In the genomic region with DNA sequence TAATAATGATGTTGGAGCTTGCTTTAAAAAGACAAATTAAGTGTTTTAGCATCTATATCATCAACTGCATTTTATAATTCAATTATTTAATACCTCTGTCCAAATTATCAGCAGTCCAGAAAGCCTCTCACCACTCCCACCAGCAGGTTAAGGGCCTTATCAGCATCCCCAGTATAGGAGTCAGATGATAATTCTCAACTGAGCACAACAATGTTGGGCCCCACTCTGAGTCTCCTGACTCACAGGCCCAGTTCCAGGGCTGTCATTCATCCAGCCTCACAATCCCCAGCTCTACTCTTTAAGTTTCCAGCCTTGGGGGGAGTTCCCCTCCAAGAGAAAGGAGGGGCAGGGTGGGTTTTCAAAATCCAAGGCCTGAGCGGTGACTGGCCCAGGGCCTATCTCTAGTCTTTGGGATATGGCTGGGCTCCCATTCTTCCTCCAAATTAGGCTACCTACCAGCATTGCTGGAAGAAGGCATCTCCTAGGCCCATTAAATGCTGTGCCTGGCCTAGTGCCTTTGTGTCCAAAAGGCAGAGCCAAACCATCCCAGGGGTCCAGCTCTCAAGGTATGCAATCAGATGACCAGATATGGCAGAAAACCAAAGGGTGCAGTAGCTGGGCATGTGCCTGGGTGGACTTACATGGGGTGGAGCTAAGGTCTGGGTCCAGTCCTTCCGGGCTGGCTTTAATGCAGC, we compare ENCODE assay signal across 1 cellular context.
TF ChIP-seq lines count a peak whose summit lies in the region.

No MANE protein-coding gene starts in this region.

TF ChIP-seq in K562, 482 proteins besides CTCF, POLR2A, EP300 and RAD21 (continued from another document and continues in another):
- TF ChIP-seq, protein P1, sequence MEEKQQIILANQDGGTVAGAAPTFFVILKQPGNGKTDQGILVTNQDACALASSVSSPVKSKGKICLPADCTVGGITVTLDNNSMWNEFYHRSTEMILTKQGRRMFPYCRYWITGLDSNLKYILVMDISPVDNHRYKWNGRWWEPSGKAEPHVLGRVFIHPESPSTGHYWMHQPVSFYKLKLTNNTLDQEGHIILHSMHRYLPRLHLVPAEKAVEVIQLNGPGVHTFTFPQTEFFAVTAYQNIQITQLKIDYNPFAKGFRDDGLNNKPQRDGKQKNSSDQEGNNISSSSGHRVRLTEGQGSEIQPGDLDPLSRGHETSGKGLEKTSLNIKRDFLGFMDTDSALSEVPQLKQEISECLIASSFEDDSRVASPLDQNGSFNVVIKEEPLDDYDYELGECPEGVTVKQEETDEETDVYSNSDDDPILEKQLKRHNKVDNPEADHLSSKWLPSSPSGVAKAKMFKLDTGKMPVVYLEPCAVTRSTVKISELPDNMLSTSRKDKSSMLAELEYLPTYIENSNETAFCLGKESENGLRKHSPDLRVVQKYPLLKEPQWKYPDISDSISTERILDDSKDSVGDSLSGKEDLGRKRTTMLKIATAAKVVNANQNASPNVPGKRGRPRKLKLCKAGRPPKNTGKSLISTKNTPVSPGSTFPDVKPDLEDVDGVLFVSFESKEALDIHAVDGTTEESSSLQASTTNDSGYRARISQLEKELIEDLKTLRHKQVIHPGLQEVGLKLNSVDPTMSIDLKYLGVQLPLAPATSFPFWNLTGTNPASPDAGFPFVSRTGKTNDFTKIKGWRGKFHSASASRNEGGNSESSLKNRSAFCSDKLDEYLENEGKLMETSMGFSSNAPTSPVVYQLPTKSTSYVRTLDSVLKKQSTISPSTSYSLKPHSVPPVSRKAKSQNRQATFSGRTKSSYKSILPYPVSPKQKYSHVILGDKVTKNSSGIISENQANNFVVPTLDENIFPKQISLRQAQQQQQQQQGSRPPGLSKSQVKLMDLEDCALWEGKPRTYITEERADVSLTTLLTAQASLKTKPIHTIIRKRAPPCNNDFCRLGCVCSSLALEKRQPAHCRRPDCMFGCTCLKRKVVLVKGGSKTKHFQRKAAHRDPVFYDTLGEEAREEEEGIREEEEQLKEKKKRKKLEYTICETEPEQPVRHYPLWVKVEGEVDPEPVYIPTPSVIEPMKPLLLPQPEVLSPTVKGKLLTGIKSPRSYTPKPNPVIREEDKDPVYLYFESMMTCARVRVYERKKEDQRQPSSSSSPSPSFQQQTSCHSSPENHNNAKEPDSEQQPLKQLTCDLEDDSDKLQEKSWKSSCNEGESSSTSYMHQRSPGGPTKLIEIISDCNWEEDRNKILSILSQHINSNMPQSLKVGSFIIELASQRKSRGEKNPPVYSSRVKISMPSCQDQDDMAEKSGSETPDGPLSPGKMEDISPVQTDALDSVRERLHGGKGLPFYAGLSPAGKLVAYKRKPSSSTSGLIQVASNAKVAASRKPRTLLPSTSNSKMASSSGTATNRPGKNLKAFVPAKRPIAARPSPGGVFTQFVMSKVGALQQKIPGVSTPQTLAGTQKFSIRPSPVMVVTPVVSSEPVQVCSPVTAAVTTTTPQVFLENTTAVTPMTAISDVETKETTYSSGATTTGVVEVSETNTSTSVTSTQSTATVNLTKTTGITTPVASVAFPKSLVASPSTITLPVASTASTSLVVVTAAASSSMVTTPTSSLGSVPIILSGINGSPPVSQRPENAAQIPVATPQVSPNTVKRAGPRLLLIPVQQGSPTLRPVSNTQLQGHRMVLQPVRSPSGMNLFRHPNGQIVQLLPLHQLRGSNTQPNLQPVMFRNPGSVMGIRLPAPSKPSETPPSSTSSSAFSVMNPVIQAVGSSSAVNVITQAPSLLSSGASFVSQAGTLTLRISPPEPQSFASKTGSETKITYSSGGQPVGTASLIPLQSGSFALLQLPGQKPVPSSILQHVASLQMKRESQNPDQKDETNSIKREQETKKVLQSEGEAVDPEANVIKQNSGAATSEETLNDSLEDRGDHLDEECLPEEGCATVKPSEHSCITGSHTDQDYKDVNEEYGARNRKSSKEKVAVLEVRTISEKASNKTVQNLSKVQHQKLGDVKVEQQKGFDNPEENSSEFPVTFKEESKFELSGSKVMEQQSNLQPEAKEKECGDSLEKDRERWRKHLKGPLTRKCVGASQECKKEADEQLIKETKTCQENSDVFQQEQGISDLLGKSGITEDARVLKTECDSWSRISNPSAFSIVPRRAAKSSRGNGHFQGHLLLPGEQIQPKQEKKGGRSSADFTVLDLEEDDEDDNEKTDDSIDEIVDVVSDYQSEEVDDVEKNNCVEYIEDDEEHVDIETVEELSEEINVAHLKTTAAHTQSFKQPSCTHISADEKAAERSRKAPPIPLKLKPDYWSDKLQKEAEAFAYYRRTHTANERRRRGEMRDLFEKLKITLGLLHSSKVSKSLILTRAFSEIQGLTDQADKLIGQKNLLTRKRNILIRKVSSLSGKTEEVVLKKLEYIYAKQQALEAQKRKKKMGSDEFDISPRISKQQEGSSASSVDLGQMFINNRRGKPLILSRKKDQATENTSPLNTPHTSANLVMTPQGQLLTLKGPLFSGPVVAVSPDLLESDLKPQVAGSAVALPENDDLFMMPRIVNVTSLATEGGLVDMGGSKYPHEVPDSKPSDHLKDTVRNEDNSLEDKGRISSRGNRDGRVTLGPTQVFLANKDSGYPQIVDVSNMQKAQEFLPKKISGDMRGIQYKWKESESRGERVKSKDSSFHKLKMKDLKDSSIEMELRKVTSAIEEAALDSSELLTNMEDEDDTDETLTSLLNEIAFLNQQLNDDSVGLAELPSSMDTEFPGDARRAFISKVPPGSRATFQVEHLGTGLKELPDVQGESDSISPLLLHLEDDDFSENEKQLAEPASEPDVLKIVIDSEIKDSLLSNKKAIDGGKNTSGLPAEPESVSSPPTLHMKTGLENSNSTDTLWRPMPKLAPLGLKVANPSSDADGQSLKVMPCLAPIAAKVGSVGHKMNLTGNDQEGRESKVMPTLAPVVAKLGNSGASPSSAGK (IDR thresholded peaks at IDR 0.05): 0 out of 2 replicates have a peak, but pooled peaks have one; percentile 52
- TF ChIP-seq DPF2 (IDR thresholded peaks at IDR 0.05) (peak; percentile 94), MYC (IDR thresholded peaks at IDR 0.05; ENCODE audit: low read depth, low read length) (no peak), MYC (CRISPR knock-in tag; IDR thresholded peaks at IDR 0.05; ENCODE audit: borderline replicate concordance, low read depth) (no peak), TSC22D4 (tag; IDR thresholded peaks at IDR 0.05) (no peak), MTA1 (IDR thresholded peaks at IDR 0.05; ENCODE audit: borderline replicate concordance) (no peak), ZNF124 (CRISPR knock-in tag; IDR thresholded peaks at IDR 0.05) (no peak), ZNF407 (IDR thresholded peaks at IDR 0.05; ENCODE audit: low read depth) (no peak)
- TF ChIP-seq, protein P2, sequence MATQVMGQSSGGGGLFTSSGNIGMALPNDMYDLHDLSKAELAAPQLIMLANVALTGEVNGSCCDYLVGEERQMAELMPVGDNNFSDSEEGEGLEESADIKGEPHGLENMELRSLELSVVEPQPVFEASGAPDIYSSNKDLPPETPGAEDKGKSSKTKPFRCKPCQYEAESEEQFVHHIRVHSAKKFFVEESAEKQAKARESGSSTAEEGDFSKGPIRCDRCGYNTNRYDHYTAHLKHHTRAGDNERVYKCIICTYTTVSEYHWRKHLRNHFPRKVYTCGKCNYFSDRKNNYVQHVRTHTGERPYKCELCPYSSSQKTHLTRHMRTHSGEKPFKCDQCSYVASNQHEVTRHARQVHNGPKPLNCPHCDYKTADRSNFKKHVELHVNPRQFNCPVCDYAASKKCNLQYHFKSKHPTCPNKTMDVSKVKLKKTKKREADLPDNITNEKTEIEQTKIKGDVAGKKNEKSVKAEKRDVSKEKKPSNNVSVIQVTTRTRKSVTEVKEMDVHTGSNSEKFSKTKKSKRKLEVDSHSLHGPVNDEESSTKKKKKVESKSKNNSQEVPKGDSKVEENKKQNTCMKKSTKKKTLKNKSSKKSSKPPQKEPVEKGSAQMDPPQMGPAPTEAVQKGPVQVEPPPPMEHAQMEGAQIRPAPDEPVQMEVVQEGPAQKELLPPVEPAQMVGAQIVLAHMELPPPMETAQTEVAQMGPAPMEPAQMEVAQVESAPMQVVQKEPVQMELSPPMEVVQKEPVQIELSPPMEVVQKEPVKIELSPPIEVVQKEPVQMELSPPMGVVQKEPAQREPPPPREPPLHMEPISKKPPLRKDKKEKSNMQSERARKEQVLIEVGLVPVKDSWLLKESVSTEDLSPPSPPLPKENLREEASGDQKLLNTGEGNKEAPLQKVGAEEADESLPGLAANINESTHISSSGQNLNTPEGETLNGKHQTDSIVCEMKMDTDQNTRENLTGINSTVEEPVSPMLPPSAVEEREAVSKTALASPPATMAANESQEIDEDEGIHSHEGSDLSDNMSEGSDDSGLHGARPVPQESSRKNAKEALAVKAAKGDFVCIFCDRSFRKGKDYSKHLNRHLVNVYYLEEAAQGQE (CRISPR knock-in tag; IDR thresholded peaks at IDR 0.05; ENCODE audit: low read depth): peak; percentile 57; the same call in 1 of the 2 replicates
- TF ChIP-seq, protein P3, sequence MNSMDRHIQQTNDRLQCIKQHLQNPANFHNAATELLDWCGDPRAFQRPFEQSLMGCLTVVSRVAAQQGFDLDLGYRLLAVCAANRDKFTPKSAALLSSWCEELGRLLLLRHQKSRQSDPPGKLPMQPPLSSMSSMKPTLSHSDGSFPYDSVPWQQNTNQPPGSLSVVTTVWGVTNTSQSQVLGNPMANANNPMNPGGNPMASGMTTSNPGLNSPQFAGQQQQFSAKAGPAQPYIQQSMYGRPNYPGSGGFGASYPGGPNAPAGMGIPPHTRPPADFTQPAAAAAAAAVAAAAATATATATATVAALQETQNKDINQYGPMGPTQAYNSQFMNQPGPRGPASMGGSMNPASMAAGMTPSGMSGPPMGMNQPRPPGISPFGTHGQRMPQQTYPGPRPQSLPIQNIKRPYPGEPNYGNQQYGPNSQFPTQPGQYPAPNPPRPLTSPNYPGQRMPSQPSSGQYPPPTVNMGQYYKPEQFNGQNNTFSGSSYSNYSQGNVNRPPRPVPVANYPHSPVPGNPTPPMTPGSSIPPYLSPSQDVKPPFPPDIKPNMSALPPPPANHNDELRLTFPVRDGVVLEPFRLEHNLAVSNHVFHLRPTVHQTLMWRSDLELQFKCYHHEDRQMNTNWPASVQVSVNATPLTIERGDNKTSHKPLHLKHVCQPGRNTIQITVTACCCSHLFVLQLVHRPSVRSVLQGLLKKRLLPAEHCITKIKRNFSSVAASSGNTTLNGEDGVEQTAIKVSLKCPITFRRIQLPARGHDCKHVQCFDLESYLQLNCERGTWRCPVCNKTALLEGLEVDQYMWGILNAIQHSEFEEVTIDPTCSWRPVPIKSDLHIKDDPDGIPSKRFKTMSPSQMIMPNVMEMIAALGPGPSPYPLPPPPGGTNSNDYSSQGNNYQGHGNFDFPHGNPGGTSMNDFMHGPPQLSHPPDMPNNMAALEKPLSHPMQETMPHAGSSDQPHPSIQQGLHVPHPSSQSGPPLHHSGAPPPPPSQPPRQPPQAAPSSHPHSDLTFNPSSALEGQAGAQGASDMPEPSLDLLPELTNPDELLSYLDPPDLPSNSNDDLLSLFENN (IDR thresholded peaks at IDR 0.05; ENCODE audit: low read depth in 2 of 2, low read length in 2 of 2): peak in 1 of 2 experiments; percentile 55; a peak in 1 of 4 replicates
